In the genomic region with DNA sequence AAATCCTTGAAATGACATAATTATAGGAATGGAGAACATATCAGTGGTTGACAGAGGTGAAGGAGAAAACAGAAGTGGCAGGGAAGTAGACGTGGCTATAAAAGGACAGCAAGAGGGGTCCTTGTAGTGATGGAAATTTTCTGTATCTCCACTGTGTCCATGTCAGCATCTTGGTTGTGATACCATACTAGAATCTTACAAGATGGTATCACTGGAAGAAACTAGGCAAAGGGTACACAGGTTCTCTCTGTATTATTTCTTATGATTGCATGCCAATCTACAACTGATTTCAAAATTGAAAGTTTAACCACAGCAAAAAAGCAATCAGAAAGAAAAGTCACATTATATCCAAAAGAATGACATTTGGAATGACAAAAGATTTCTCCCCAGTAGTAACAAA, we compare ENCODE assay signal across 17 cellular contexts. TPM values are rescaled to one million over a fixed set of nuclear protein-coding genes. Genes with fewer than 3 reads are reported as not detected.
"Had no signal": no experiment of that assay in that cellular context is flagged by ENCODE, and none has a peak within 500 bp of the region (broad histone marks: within the 10 kb centered on the region; RNA-seq: fewer than 3 reads in every experiment).

No MANE protein-coding gene starts in this region.

- H3K4me1 Mint-ChIP-seq: neural progenitor cell, WTC11 had no signal

- H3K9me3 Mint-ChIP-seq: neural progenitor cell, WTC11 had no signal

- ATAC-seq: body of pancreas, esophagus mucosa, WTC11 had no signal

- DNase-seq: activated CD8-positive, alpha-beta memory T cell treated with anti-CD3 and anti-CD28 coated beads, Interleukin-2, amount 50 U/mL, for 4 hours; activated effector memory CD4-positive, alpha-beta T cell treated with anti-CD3 and anti-CD28 coated beads, Interleukin-2, amount 50 U/mL, for 16 hours; amniotic stem cell; body of pancreas; cerebellar nuclear complex; dorsolateral prefrontal cortex; hippocampal formation; kidney glomerular epithelial cell; ovary; stimulated activated CD4-positive, alpha-beta T cell treated with anti-CD3 and anti-CD28 coated beads, Interleukin-12 subunit alpha, Interleukin-12 subunit beta, amount 100 ng/mL, for 4 hours; stomach had no signal

- H3K4me3 Mint-ChIP-seq: neural progenitor cell, WTC11 had no signal

- FAIRE-seq: endometrium, urothelium cell line had no signal

- H3K27ac Mint-ChIP-seq: neural progenitor cell, WTC11 had no signal

RNA-seq across cellular contexts. Expression of gene ZC3H12D, which starts 16.4 kb away (rescaled TPM):
- total RNA-seq: glomerular endothelial cell had no signal
